1 cellular context compared by ENCODE assay signal in genomic region chr15:63373866-63374548, GRCh38.
TF ChIP-seq lines count a peak whose summit lies in the region.

No MANE protein-coding gene starts in this region.

TF ChIP-seq in IMR-90, 13 proteins besides CTCF, POLR2A, EP300 and RAD21 (continued from another document):
- TF ChIP-seq BHLHE40 (IDR thresholded peaks at IDR 0.05; ENCODE audit: low read depth, low read length) (no peak), MXI1 (IDR thresholded peaks at IDR 0.05; ENCODE audit: borderline replicate concordance, low read depth, low read length) (no peak), SMC3 (IDR thresholded peaks at IDR 0.05; ENCODE audit: low read depth, low read length) (no peak), MAZ (IDR thresholded peaks at IDR 0.05; ENCODE audit: borderline replicate concordance, low read depth, low read length) (no peak), RCOR1 (IDR thresholded peaks at IDR 0.05; ENCODE audit: insufficient replicate concordance, low read length) (no peak)
